In the genomic region with DNA sequence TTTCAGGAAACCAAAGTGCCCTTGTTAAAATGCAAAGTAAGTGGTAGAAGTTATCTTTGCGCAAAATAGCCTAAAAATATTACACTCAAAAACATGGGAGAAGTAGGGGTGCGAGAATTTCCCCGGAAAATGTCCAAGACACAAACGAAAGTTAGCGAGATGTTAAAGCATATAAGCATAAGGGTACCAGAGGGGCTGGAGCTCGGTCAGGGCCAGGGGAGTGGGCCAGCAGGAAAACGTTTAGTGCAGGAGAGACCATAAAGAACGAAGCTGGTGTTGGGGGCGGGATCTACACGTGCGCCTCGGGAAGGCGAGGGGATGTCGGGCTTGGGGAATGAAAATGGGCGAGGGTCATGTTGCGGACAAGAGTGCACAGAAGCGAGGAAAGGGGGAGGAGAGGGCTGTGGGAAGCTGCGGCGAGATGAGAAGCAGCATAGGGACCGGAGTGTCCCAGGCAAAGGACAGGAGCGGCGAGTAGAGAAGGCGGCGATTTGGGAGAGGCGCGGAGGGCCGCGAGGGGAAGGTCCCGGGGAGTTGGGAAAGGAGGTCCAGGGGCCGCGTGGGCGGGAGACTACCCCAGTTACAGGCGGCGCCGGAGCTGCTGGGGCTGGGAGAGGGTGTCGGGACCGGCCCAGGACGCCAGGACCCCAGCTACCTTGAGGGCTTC, we compare ENCODE assay signal across 8 cellular contexts. TPM values are rescaled to one million over a fixed set of nuclear protein-coding genes. Genes with fewer than 3 reads are reported as not detected.
A peak's percentile ranks its signal among the peaks of the same experiment; 100 is the strongest.
DNase-seq lines count a peak whose midpoint lies in the region; ATAC-seq and TF ChIP-seq lines count a peak whose summit lies in the region.

No MANE protein-coding gene starts in this region.

- H3K9me3 Mint-ChIP-seq in Caco-2 (ENCODE audit: unreplicated experiment) (no peaks in the 10 kb centered on the region), GM23338 (peaks cover 6% of the 10 kb centered on the region; the same call in 2 of the 3 replicates)
- no peaks in the 10 kb centered on the region for H3K9me3 Mint-ChIP-seq in activated T-helper 2 cell treated with anti-CD3 and anti-CD28 coated beads, Interferon-gamma antibody, Interleukin-2, Interleukin-4, amounts not matched to agents 10 μg/mL and 5 μg/mL and 100 μg/mL, durations not matched to agents 14 hours and 24 hours and 36 hours

- no peaks in the 10 kb centered on the region for H3K27me3 ChIP-seq in Caco-2 (replicated peaks; ENCODE audit: control insufficient read depth, insufficient read depth, low read length)
- no peaks in the 10 kb centered on the region for H3K27me3 ChIP-seq in GM23338 (ENCODE audit: insufficient read depth)
- no peaks in the 10 kb centered on the region for H3K27me3 ChIP-seq in heart right ventricle
- H3K27me3 ChIP-seq in prostate gland (replicated peaks; ENCODE audit: insufficient read depth): no peaks in the 10 kb centered on the region

- peak overlapping the region; percentile 96 for H2AFZ ChIP-seq in GM23338

- H3K27ac ChIP-seq in GM23338 (ENCODE audit: low read depth) (no peak overlapping the region), heart right ventricle (peak overlapping the region in 9 of 10 donors; percentile 58 to 91 (median 85)), prostate gland (peak overlapping the region; percentile 30 to 72)

- DNase-seq in Caco-2 (peak; percentile 53 to 55), GM23338 (ENCODE audit: low spot score) (peak; percentile 73), NCI-H1092 (lab: John Stamatoyannopoulos, UW) (peak; percentile 15), heart right ventricle (peak in 1 of 2 donors; percentile 48), prostate gland (ENCODE audit: low spot score) (no peak), GF-D8 (lab: John Stamatoyannopoulos, UW) (no peak), NCI-H1694 (lab: John Stamatoyannopoulos, UW) (no peak)
- no peak for DNase-seq in activated T-helper 2 cell treated with anti-CD3 and anti-CD28 coated beads, Interferon-gamma antibody, Interleukin-2, Interleukin-4, amounts not matched to agents 10 μg/mL and 5 μg/mL and 100 μg/mL, durations not matched to agents 14 hours and 24 hours and 36 hours (ENCODE audit: low spot score)

- H4K20me1 ChIP-seq in GM23338 (replicated peaks; ENCODE audit: insufficient read depth): peaks cover 6% of the 10 kb centered on the region; the same call in 1 of the 2 replicates

- POLR2A ChIA-PET in Caco-2 (lab: Charles Lee): interaction anchor here (0.6 to 1.6 kb wide), 3 partner anchors 55 to 828 kb away, joined by 4 to 12 read pairs (median 6); no protein-coding TSS in a partner anchor

- no peak for TF ChIP-seq POLR2A in prostate gland (IDR thresholded peaks at IDR 0.05)

- H3K4me1 Mint-ChIP-seq in Caco-2 (ENCODE audit: low read depth, unreplicated experiment) (peaks cover 18% of the 10 kb centered on the region), GM23338 (peaks cover 7% of the 10 kb centered on the region)
- peaks cover 49% of the 10 kb centered on the region for H3K4me1 Mint-ChIP-seq in activated T-helper 2 cell treated with anti-CD3 and anti-CD28 coated beads, Interferon-gamma antibody, Interleukin-2, Interleukin-4, amounts not matched to agents 10 μg/mL and 5 μg/mL and 100 μg/mL, durations not matched to agents 14 hours and 24 hours and 36 hours (ENCODE audit: low read depth)

- no peaks in the 10 kb centered on the region for H3K9me3 ChIP-seq in Caco-2
- no peaks in the 10 kb centered on the region for H3K9me3 ChIP-seq in heart right ventricle
- H3K9me3 ChIP-seq in prostate gland: no peaks in the 10 kb centered on the region

- CTCF ChIA-PET in Caco-2 (lab: Charles Lee): no interaction called here

- TF ChIP-seq CTCF in Caco-2 (IDR thresholded peaks at IDR 0.05; ENCODE audit: insufficient read depth in 1 of 2, low read depth in 1 of 2, low read length in 1 of 2, severe bottlenecking in 1 of 2, unreplicated experiment in 1 of 2) (no peak), GM23338 (conservative IDR thresholded peaks at IDR 0.05; ENCODE audit: low read depth in 2 of 2) (no peak), heart right ventricle (IDR thresholded peaks at IDR 0.05) (no peak), prostate gland (IDR thresholded peaks at IDR 0.05) (no peak)

- no peaks in the 10 kb centered on the region for H3K27me3 Mint-ChIP-seq in Caco-2 (ENCODE audit: insufficient read depth, unreplicated experiment)
- peaks cover 10% of the 10 kb centered on the region for H3K27me3 Mint-ChIP-seq in GM23338 (ENCODE audit: insufficient read depth, low read depth, poor library complexity)
- no peaks in the 10 kb centered on the region for H3K27me3 Mint-ChIP-seq in activated T-helper 2 cell treated with anti-CD3 and anti-CD28 coated beads, Interferon-gamma antibody, Interleukin-2, Interleukin-4, amounts not matched to agents 10 μg/mL and 5 μg/mL and 100 μg/mL, durations not matched to agents 14 hours and 24 hours and 36 hours (ENCODE audit: low read depth)

- H3K36me3 Mint-ChIP-seq in Caco-2 (ENCODE audit: insufficient read depth, unreplicated experiment): peaks cover 47% of the 10 kb centered on the region
- H3K36me3 Mint-ChIP-seq in GM23338 (ENCODE audit: low read depth): peaks cover 46% of the 10 kb centered on the region
- H3K36me3 Mint-ChIP-seq in activated T-helper 2 cell treated with anti-CD3 and anti-CD28 coated beads, Interferon-gamma antibody, Interleukin-2, Interleukin-4, amounts not matched to agents 10 μg/mL and 5 μg/mL and 100 μg/mL, durations not matched to agents 14 hours and 24 hours and 36 hours (ENCODE audit: low read depth): peaks cover 57% of the 10 kb centered on the region

- H3K4me3 Mint-ChIP-seq in Caco-2 (ENCODE audit: unreplicated experiment): peak overlapping the region; percentile 100
- H3K4me3 Mint-ChIP-seq in GM23338: peak overlapping the region; percentile 97
- peak overlapping the region; percentile 91 for H3K4me3 Mint-ChIP-seq in activated T-helper 2 cell treated with anti-CD3 and anti-CD28 coated beads, Interferon-gamma antibody, Interleukin-2, Interleukin-4, amounts not matched to agents 10 μg/mL and 5 μg/mL and 100 μg/mL, durations not matched to agents 14 hours and 24 hours and 36 hours (ENCODE audit: low read depth)

- peak; percentile 65 for ATAC-seq in GM23338
- peak in 7 of 8 donors; percentile 24 to 68 (median 52) for ATAC-seq in heart right ventricle

- H3K9me2 ChIP-seq in GM23338 (ENCODE audit: insufficient read depth): no peaks in the 10 kb centered on the region

- H3K36me3 ChIP-seq in Caco-2 (ENCODE audit: control insufficient read depth, insufficient read depth, low read length) (no peaks in the 10 kb centered on the region; the same call in 1 of the 2 replicates), GM23338 (ENCODE audit: insufficient read depth) (peaks cover 33% of the 10 kb centered on the region), heart right ventricle (peaks cover 0 to 34% (median 7%) of the 10 kb centered on the region in 9 donors), prostate gland (no peaks in the 10 kb centered on the region)

- WGBS in heart right ventricle, 2 donors: 0 to 1% methylated on average over 38 of the region's 38 CpGs
- WGBS in prostate gland: under 1% methylated on average over 37 of the region's 38 CpGs

- no TSS peak for BruUV-seq in Caco-2 (replicated peaks; lab: Mats Ljungman, UMichigan)

- intact Hi-C loops in Caco-2 (cut with micrococcal nuclease; ENCODE audit: unreplicated experiment): no loop called here
- intact Hi-C loops in activated T-helper 2 cell treated with anti-CD3 and anti-CD28 coated beads, Interferon-gamma antibody, Interleukin-2, Interleukin-4, amounts not matched to agents 10 μg/mL and 5 μg/mL and 100 μg/mL, durations not matched to agents 14 hours and 24 hours and 36 hours (cut with micrococcal nuclease): no loop called here
- intact Hi-C loops in heart right ventricle (cut with DNase I): no loop called here
- intact Hi-C loops in prostate gland (cut with DNase I): no loop called here

- peaks cover 76% of the 10 kb centered on the region for H3K79me2 ChIP-seq in GM23338 (replicated peaks; ENCODE audit: insufficient read depth)

- peaks cover 13% of the 10 kb centered on the region; the same call in 1 of the 2 replicates for H3F3A ChIP-seq in GM23338 (replicated peaks; ENCODE audit: low read depth)

- H3K27ac Mint-ChIP-seq in Caco-2 (ENCODE audit: unreplicated experiment) (peak overlapping the region; percentile 98), GM23338 (peak overlapping the region; percentile 92)
- H3K27ac Mint-ChIP-seq in activated T-helper 2 cell treated with anti-CD3 and anti-CD28 coated beads, Interferon-gamma antibody, Interleukin-2, Interleukin-4, amounts not matched to agents 10 μg/mL and 5 μg/mL and 100 μg/mL, durations not matched to agents 14 hours and 24 hours and 36 hours: peak overlapping the region; percentile 91

- H3K4me3 ChIP-seq in Caco-2 (ENCODE audit: low read depth, low read length) (peak overlapping the region; percentile 100), GM23338 (peak overlapping the region; percentile 96), heart right ventricle (peak overlapping the region; percentile 69 to 100 (median 92)), prostate gland (peak overlapping the region; percentile 95 to 98)

- peak overlapping the region; percentile 99 for H3K4me2 ChIP-seq in GM23338

- peaks cover 7% of the 10 kb centered on the region; the same call in 1 of the 2 replicates for H3K4me1 ChIP-seq in Caco-2
- peaks cover 12% of the 10 kb centered on the region for H3K4me1 ChIP-seq in GM23338 (ENCODE audit: insufficient read depth)
- H3K4me1 ChIP-seq in heart right ventricle: peaks cover 4 to 46% (median 32%) of the 10 kb centered on the region in 9 donors
- H3K4me1 ChIP-seq in prostate gland (replicated peaks): no peaks in the 10 kb centered on the region

RNA-seq across cellular contexts. Expression of a gene that starts 0.6 kb away (rescaled TPM):
- total RNA-seq in Caco-2 (2022) (79.3 and 93.4 TPM in 2 replicates), heart right ventricle (10 to 100 TPM; 11.7 to 20.1 (median 17.0) TPM), prostate gland (10 to 100 TPM; 17.9 to 33.3 TPM)
- total RNA-seq in GM23338 (2014; rRNA removed; shearing (Covaris generic)): 77.4 and 95.2 TPM in 2 replicates
- polyA plus RNA-seq in GM23338 (2016; fragmentation: Nextera tagmentation; extraction: Ambion mirVana) (28.4 and 28.5 TPM in 2 replicates), heart right ventricle (10 to 100 TPM in 1 of 2 donors, 1 to 10 TPM in 1; 6.9 to 10.8 TPM)
- 114 and 119 TPM in 2 replicates for total RNA-seq in activated T-helper 2 cell treated with anti-CD3 and anti-CD28 coated beads, Interferon-gamma antibody, Interleukin-2, Interleukin-4, amounts not matched to agents 10 μg/mL and 5 μg/mL and 100 μg/mL, durations not matched to agents 14 hours and 24 hours and 36 hours

RNA-seq across cellular contexts. Expression of a gene that starts 0.7 kb away (rescaled TPM):
- total RNA-seq in Caco-2 (2022): 12.3 and 14.2 TPM in 2 replicates
- total RNA-seq in GM23338 (2014; rRNA removed; shearing (Covaris generic)): 7.9 and 9.4 TPM in 2 replicates
- polyA plus RNA-seq in GM23338 (2016; fragmentation: Nextera tagmentation; extraction: Ambion mirVana): 4.2 and 5.8 TPM in 2 replicates
- 35.7 and 44.5 TPM in 2 replicates for total RNA-seq in activated T-helper 2 cell treated with anti-CD3 and anti-CD28 coated beads, Interferon-gamma antibody, Interleukin-2, Interleukin-4, amounts not matched to agents 10 μg/mL and 5 μg/mL and 100 μg/mL, durations not matched to agents 14 hours and 24 hours and 36 hours
- 10 to 100 TPM in 4 of 10 donors, 1 to 10 TPM in 6; 5.5 to 11.2 (median 8.9) TPM for total RNA-seq in heart right ventricle
- polyA plus RNA-seq in heart right ventricle: 1 to 10 TPM; 2.1 to 2.7 TPM
- 10 to 100 TPM in 1 of 2 donors, 1 to 10 TPM in 1; 9.2 to 11.8 TPM for total RNA-seq in prostate gland

RNA-seq across cellular contexts. Expression of a gene that starts 53.8 kb away (rescaled TPM):
- total RNA-seq in Caco-2 (2022) (44.2 and 47.2 TPM in 2 replicates), heart right ventricle (10 to 100 TPM; 19.5 to 32.1 (median 25.1) TPM), prostate gland (10 to 100 TPM; 22.4 to 54.9 TPM)
- total RNA-seq in GM23338 (2014; rRNA removed; shearing (Covaris generic)): 46.4 and 55.9 TPM in 2 replicates
- polyA plus RNA-seq in GM23338 (2016; fragmentation: Nextera tagmentation; extraction: Ambion mirVana) (14.9 and 17.5 TPM in 2 replicates), heart right ventricle (10 to 100 TPM; 37.3 to 37.9 TPM)
- total RNA-seq in activated T-helper 2 cell treated with anti-CD3 and anti-CD28 coated beads, Interferon-gamma antibody, Interleukin-2, Interleukin-4, amounts not matched to agents 10 μg/mL and 5 μg/mL and 100 μg/mL, durations not matched to agents 14 hours and 24 hours and 36 hours: 71.7 and 78.4 TPM in 2 replicates

RNA-seq across cellular contexts. Expression of a gene that starts 58.3 kb away (rescaled TPM):
- 43.7 and 45.1 TPM in 2 replicates for total RNA-seq in Caco-2 (2022)
- 18.1 and 26.6 TPM in 2 replicates for total RNA-seq in GM23338 (2014; rRNA removed; shearing (Covaris generic))
- 47.0 and 48.9 TPM in 2 replicates for polyA plus RNA-seq in GM23338 (2016; fragmentation: Nextera tagmentation; extraction: Ambion mirVana)
- 60.8 and 63.8 TPM in 2 replicates for total RNA-seq in activated T-helper 2 cell treated with anti-CD3 and anti-CD28 coated beads, Interferon-gamma antibody, Interleukin-2, Interleukin-4, amounts not matched to agents 10 μg/mL and 5 μg/mL and 100 μg/mL, durations not matched to agents 14 hours and 24 hours and 36 hours
- 10 to 100 TPM; 10.3 to 21.9 (median 15.3) TPM for total RNA-seq in heart right ventricle
- polyA plus RNA-seq in heart right ventricle: 10 to 100 TPM; 13.9 to 35.5 TPM
- 10 to 100 TPM; 24.4 to 37.2 TPM for total RNA-seq in prostate gland

RNA-seq across cellular contexts. Expression of a gene that starts 58.5 kb away (rescaled TPM):
- total RNA-seq in Caco-2 (2022) (83.3 and 99.8 TPM in 2 replicates), heart right ventricle (10 to 100 TPM; 52.6 to 86.3 (median 69.0) TPM), prostate gland (100 to 1,000 TPM; 162 to 180 TPM)
- total RNA-seq in GM23338 (2014; rRNA removed; shearing (Covaris generic)): 94.3 and 119 TPM in 2 replicates
- polyA plus RNA-seq in GM23338 (2016; fragmentation: Nextera tagmentation; extraction: Ambion mirVana) (60.6 and 64.4 TPM in 2 replicates), heart right ventricle (100 to 1,000 TPM in 1 of 2 donors, 10 to 100 TPM in 1; 50.3 to 115 TPM)
- 51.7 and 59.0 TPM in 2 replicates for total RNA-seq in activated T-helper 2 cell treated with anti-CD3 and anti-CD28 coated beads, Interferon-gamma antibody, Interleukin-2, Interleukin-4, amounts not matched to agents 10 μg/mL and 5 μg/mL and 100 μg/mL, durations not matched to agents 14 hours and 24 hours and 36 hours

Comparison
In these comparisons a context has a peak if more than half of its experiments do, and no peak if none do; other contexts are left out.
1. DNase-seq: peak in Caco-2 (2 of 2), GM23338 (single experiment) and NCI-H1092 (single experiment); none in activated T-helper 2 cell treated with anti-CD3 and anti-CD28 coated beads, Interferon-gamma antibody, Interleukin-2, Interleukin-4, amounts not matched to agents 10 μg/mL and 5 μg/mL and 100 μg/mL, durations not matched to agents 14 hours and 24 hours and 36 hours (single experiment), prostate gland (single experiment), GF-D8 (single experiment) and NCI-H1694 (single experiment).
2. Peak in every context shown above with its lines, with median percentiles within 50 percentile points of each other: H3K4me3 ChIP-seq, H3K27ac Mint-ChIP-seq and H3K4me3 Mint-ChIP-seq.